Comparison of ENCODE assay signal across 16 cellular contexts in genomic region chr5:1884638-1885475, GRCh38. TPM values are rescaled to one million over a fixed set of nuclear protein-coding genes. Genes with fewer than 3 reads are reported as not detected.
A peak's percentile ranks its signal among the peaks of the same experiment; 100 is the strongest.
DNase-seq lines count a peak whose midpoint lies in the region; ATAC-seq and TF ChIP-seq lines count a peak whose summit lies in the region.
"Had no signal": no experiment of that assay in that cellular context is flagged by ENCODE, and none has a peak within 500 bp of the region (broad histone marks: within the 10 kb centered on the region; RNA-seq: fewer than 3 reads in every experiment).

No MANE protein-coding gene starts in this region.

- DNase-seq in NCI-H748 (lab: John Stamatoyannopoulos, UW; ENCODE audit: unreplicated experiment) (peak; percentile 34), NCI-H748 treated with DMSO at 0.1 percent for 48 hours (lab: John Stamatoyannopoulos, UW) (no peak), RWPE1 (ENCODE audit: low spot score) (no peak), left ventricle myocardium superior (peak; percentile 15), osteoblast (ENCODE audit: insufficient read length, low spot score, missing footprints) (peak; percentile 89), GF-D8 (lab: John Stamatoyannopoulos, UW) (no peak), PC-9 (no peak)
- DNase-seq: brain microvascular endothelial cell; NCI-H1930; NCI-H524 treated with DMSO at 0.1 percent for 48 hours; stimulated activated CD4-positive, alpha-beta T cell treated with anti-CD3 and anti-CD28 coated beads, Interleukin-2, amount 100 ng/mL, for 24 hours; SW 1271 had no signal

- H3K9me2 ChIP-seq in PC-9 (ENCODE audit: insufficient read depth): no peaks in the 10 kb centered on the region

- H3K27me3 ChIP-seq in osteoblast (ENCODE audit: insufficient read depth, low read length) (peaks cover 61% of the 10 kb centered on the region), PC-9 (ENCODE audit: insufficient read depth, low read depth) (peaks cover 51% of the 10 kb centered on the region)

- H4K20me1 ChIP-seq in osteoblast (ENCODE audit: insufficient read depth, low read length): no peaks in the 10 kb centered on the region
- H4K20me1 ChIP-seq in PC-9 (ENCODE audit: insufficient read depth): no peaks in the 10 kb centered on the region

- H3F3A ChIP-seq in PC-9 (ENCODE audit: insufficient read depth, low read depth): no peaks in the 10 kb centered on the region

- no peak for TF ChIP-seq CTCF in RWPE1 (conservative IDR thresholded peaks at IDR 0.05; ENCODE audit: low read depth)
- no peak for TF ChIP-seq CTCF in osteoblast (IDR thresholded peaks at IDR 0.05; ENCODE audit: extremely low read depth, low read depth, low read length)
- TF ChIP-seq CTCF in PC-9 (conservative IDR thresholded peaks at IDR 0.05): no peak

- H3K36me3 ChIP-seq in osteoblast (ENCODE audit: insufficient read depth, low read length) (no peaks in the 10 kb centered on the region), PC-9 (ENCODE audit: low read depth) (no peaks in the 10 kb centered on the region)
- H3K36me3 ChIP-seq: brain microvascular endothelial cell had no signal

- H2AFZ ChIP-seq in osteoblast (ENCODE audit: low read length) (no peak overlapping the region), PC-9 (no peak overlapping the region)

- H3K9me3 ChIP-seq in osteoblast (ENCODE audit: low read depth, low read length): no peaks in the 10 kb centered on the region
- H3K9me3 ChIP-seq in PC-9 (ENCODE audit: insufficient read depth, low read depth): no peaks in the 10 kb centered on the region

- H3K27ac ChIP-seq in RWPE1 (peak overlapping the region; percentile 96), osteoblast (ENCODE audit: low read depth, low read length) (no peak overlapping the region), PC-9 (no peak overlapping the region)
- H3K27ac ChIP-seq: brain microvascular endothelial cell had no signal

- intact Hi-C loops in left ventricle myocardium superior (cut with micrococcal nuclease): loop anchor here (5.0 kb wide), 1 partner anchor 62 kb away; no protein-coding TSS in a partner anchor
- intact Hi-C loops in PC-9 (cut with micrococcal nuclease; ENCODE audit: unreplicated experiment): no loop called here

- H3K4me1 ChIP-seq in osteoblast (ENCODE audit: insufficient read depth, low read length) (no peaks in the 10 kb centered on the region), PC-9 (replicated peaks; ENCODE audit: insufficient read depth) (no peaks in the 10 kb centered on the region)

- ATAC-seq in left ventricle myocardium superior (no peak), HG03565 (IDR thresholded peaks at IDR 0.05; ENCODE audit: unreplicated experiment) (no peak)
- ATAC-seq: sciatic nerve had no signal

- H3K4me3 ChIP-seq in osteoblast (ENCODE audit: insufficient read depth, low read length) (no peak overlapping the region), PC-9 (no peak overlapping the region)

- CTCF ChIA-PET in RWPE1 (lab: Yijun Ruan, JAX): interaction anchor here (0.6 kb wide), 2 partner anchors 77 to 161 kb away, joined by 3 to 4 read pairs; no protein-coding TSS in a partner anchor
- CTCF ChIA-PET in PC-9 (lab: Charles Lee): no interaction called here

- POLR2A ChIA-PET in RWPE1 (lab: Yijun Ruan, JAX; ENCODE audit: low non-redundant PET) (no interaction called here), PC-9 (lab: Charles Lee; ENCODE audit: unreplicated experiment) (no interaction called here)

- H3K79me2 ChIP-seq in osteoblast (ENCODE audit: insufficient read depth, low read length) (no peaks in the 10 kb centered on the region), PC-9 (ENCODE audit: low read depth) (no peaks in the 10 kb centered on the region)

- no TSS peak for BruUV-seq in PC-9 (replicated peaks; lab: Mats Ljungman, UMichigan)

- no peak overlapping the region for H3K4me2 ChIP-seq in osteoblast (ENCODE audit: insufficient read depth, low read length)
- no peak overlapping the region for H3K4me2 ChIP-seq in PC-9

RNA-seq across cellular contexts. Expression of gene IRX4, which starts 2.1 kb away (rescaled TPM):
- total RNA-seq in left ventricle myocardium superior (19.6 TPM), osteoblast (not detected in 2 replicates), PC-9 (2021) (not detected in 2 replicates)
- total RNA-seq: A172, M059J, sciatic nerve had no signal

Comparison
In these comparisons a context has a peak if more than half of its experiments do, and no peak if none do; other contexts are left out.
1. DNase-seq: peak in NCI-H748 (single experiment), left ventricle myocardium superior (single experiment) and osteoblast (single experiment); none in NCI-H748 treated with DMSO at 0.1 percent for 48 hours (single experiment), RWPE1 (single experiment), GF-D8 (single experiment) and PC-9 (0 of 2).
2. RNA of gene IRX4, which starts 2.1 kb away (total RNA-seq): 19.6 TPM in left ventricle myocardium superior (single experiment); not detected in osteoblast and not detected in PC-9; every median in the first group is over 10 times any median in the second.